ENCODE assay signal across 9 cellular contexts in genomic region chr5:150497274-150497988, GRCh38. TPM values are rescaled to one million over a fixed set of nuclear protein-coding genes. Genes with fewer than 3 reads are reported as not detected.
A peak's percentile ranks its signal among the peaks of the same experiment; 100 is the strongest.
DNase-seq lines count a peak whose midpoint lies in the region; ATAC-seq and TF ChIP-seq lines count a peak whose summit lies in the region.
"Had no signal": no experiment of that assay in that cellular context is flagged by ENCODE, and none has a peak within 500 bp of the region (broad histone marks: within the 10 kb centered on the region; RNA-seq: fewer than 3 reads in every experiment).

No MANE protein-coding gene starts in this region.

- H3K36me3 ChIP-seq in mammary epithelial cell (ENCODE audit: insufficient read depth, low read length) (no peaks in the 10 kb centered on the region), tibial artery (no peaks in the 10 kb centered on the region)

- H3K4me1 ChIP-seq in mammary epithelial cell (ENCODE audit: insufficient read depth, low read length) (peaks cover 71% of the 10 kb centered on the region), tibial artery (peaks cover 13 to 90% (median 77%) of the 10 kb centered on the region in 4 donors)

- TF ChIP-seq CTCF in mammary epithelial cell (conservative IDR thresholded peaks at IDR 0.05 in 1 of 2, IDR thresholded peaks at IDR 0.05 in 1 of 2; ENCODE audit: extremely low read depth in 1 of 2, insufficient read depth in 1 of 2, low read depth in 1 of 2, low read length in 2 of 2) (no peak), tibial artery (IDR thresholded peaks at IDR 0.05) (no peak)

- H3K27me3 ChIP-seq in mammary epithelial cell (ENCODE audit: insufficient read depth, low read length) = no peaks in the 10 kb centered on the region
- H3K27me3 ChIP-seq in tibial artery = no peaks in the 10 kb centered on the region
- H3K27me3 ChIP-seq: Peyer's patch had no signal

- no TSS peak for BruUV-seq in mammary epithelial cell (replicated peaks; lab: Mats Ljungman, UMichigan)

- TF ChIP-seq POLR2A in GM18505 (IDR thresholded peaks at IDR 0.05; ENCODE audit: borderline replicate concordance, extremely low read depth, insufficient read depth, insufficient read length) = no peak

- H3K27ac ChIP-seq in mammary epithelial cell (ENCODE audit: insufficient read depth, low read depth, low read length) (peak overlapping the region; percentile 77), tibial artery (peak overlapping the region; percentile 73 to 96)

- ATAC-seq in GM18519 (IDR thresholded peaks at IDR 0.05; ENCODE audit: low FRiP score, unreplicated experiment) = no peak
- no peak for ATAC-seq in GM18505 (IDR thresholded peaks at IDR 0.05; ENCODE audit: unreplicated experiment)
- no peak for ATAC-seq in GM19455 (IDR thresholded peaks at IDR 0.05; ENCODE audit: unreplicated experiment)

- H3K4me3 ChIP-seq in mammary epithelial cell (replicated peaks in 1 of 3; ENCODE audit: insufficient read depth in 1 of 3, low read depth in 2 of 3, low read length in 3 of 3) = peak overlapping the region; percentile 22 to 41 (median 35)
- peak overlapping the region in 1 of 2 donors; percentile 10 for H3K4me3 ChIP-seq in tibial artery
- H3K4me3 ChIP-seq: Peyer's patch had no signal

- dilution Hi-C loops in mammary epithelial cell (cut with HindIII; ENCODE audit: low sequenced_read_pairs) = no loop called here

- WGBS in mammary epithelial cell (ENCODE audit: low coverage, missing lambda C conversion rate) = 27% methylated on average over 12 of the region's 14 CpGs

- H4K20me1 ChIP-seq in mammary epithelial cell (ENCODE audit: insufficient read depth, low read length) = no peaks in the 10 kb centered on the region

- in situ Hi-C loops in mammary epithelial cell (cut with MboI; ENCODE audit: low sequenced_read_pairs in 2 of 2) = no loop called here

- H3K9me3 ChIP-seq in mammary epithelial cell (replicated peaks; ENCODE audit: insufficient read depth, low read length) (no peaks in the 10 kb centered on the region), tibial artery (no peaks in the 10 kb centered on the region)
- H3K9me3 ChIP-seq: Peyer's patch had no signal

- H3K4me2 ChIP-seq in mammary epithelial cell (ENCODE audit: insufficient read depth, low read depth, low read length) = peak overlapping the region; percentile 78

- peak; percentile 96 for DNase-seq in HT1080 (ENCODE audit: low read depth)
- DNase-seq in mammary epithelial cell = peak; percentile 96
- peak; percentile 95 for DNase-seq in left kidney (ENCODE audit: low read depth, low spot score)
- peak; percentile 83 to 93 for DNase-seq in tibial artery
- no peak for DNase-seq in germinal center (ENCODE audit: low spot score)

- CTCF ChIA-PET in mammary epithelial cell (lab: Charles Lee; ENCODE audit: low non-redundant PET) = interaction anchor here (0.6 kb wide), 2 partner anchors 10 to 20 kb away, joined by 3 to 12 read pairs; no protein-coding TSS in a partner anchor

- no peak overlapping the region for H2AFZ ChIP-seq in mammary epithelial cell (ENCODE audit: low read depth, low read length)

- H3K9ac ChIP-seq in mammary epithelial cell (ENCODE audit: insufficient read depth, low read length) = peak overlapping the region; percentile 44

- intact Hi-C loops in mammary epithelial cell (cut with micrococcal nuclease) = no loop called here
- intact Hi-C loops in tibial artery (cut with DNase I; ENCODE audit: low total_unique reads) = no loop called here

- H3K79me2 ChIP-seq in mammary epithelial cell (ENCODE audit: insufficient read depth, low read length) = peaks cover 80% of the 10 kb centered on the region

RNA-seq across cellular contexts. Expression of gene NDST1, which starts 10.5 kb away (rescaled TPM):
- 47.6 and 58.6 TPM in 2 replicates for total RNA-seq in HT1080 (2014; rRNA removed; shearing (Covaris generic))
- 57.5 and 64.7 TPM in 2 replicates for polyA plus RNA-seq in HT1080 (2015; cell fraction: cytosol; rRNA removed)
- 74.6 and 77.4 TPM in 2 replicates for polyA plus RNA-seq in HT1080 (2015; cell fraction: nucleus; rRNA removed)
- 100 to 1,000 TPM; 114 to 128 TPM for total RNA-seq in mammary epithelial cell
- polyA plus RNA-seq in mammary epithelial cell = 43.2 TPM
- polyA minus RNA-seq in mammary epithelial cell = 101 TPM

RNA-seq across cellular contexts. Expression of gene RPS14, which starts 47.9 kb away (rescaled TPM):
- 1,800 and 2,863 TPM in 2 replicates for total RNA-seq in HT1080 (2014; rRNA removed; shearing (Covaris generic))
- 3,415 and 3,568 TPM in 2 replicates for polyA plus RNA-seq in HT1080 (2015; cell fraction: cytosol; rRNA removed)
- 814 and 883 TPM in 2 replicates for polyA plus RNA-seq in HT1080 (2015; cell fraction: nucleus; rRNA removed)
- 1,000 to 10,000 TPM; 1,819 to 2,158 TPM for total RNA-seq in mammary epithelial cell
- polyA plus RNA-seq in mammary epithelial cell = 6,134 TPM
- polyA minus RNA-seq in mammary epithelial cell = 1,433 TPM
